9 cellular contexts compared by ENCODE assay signal in the genomic region with DNA sequence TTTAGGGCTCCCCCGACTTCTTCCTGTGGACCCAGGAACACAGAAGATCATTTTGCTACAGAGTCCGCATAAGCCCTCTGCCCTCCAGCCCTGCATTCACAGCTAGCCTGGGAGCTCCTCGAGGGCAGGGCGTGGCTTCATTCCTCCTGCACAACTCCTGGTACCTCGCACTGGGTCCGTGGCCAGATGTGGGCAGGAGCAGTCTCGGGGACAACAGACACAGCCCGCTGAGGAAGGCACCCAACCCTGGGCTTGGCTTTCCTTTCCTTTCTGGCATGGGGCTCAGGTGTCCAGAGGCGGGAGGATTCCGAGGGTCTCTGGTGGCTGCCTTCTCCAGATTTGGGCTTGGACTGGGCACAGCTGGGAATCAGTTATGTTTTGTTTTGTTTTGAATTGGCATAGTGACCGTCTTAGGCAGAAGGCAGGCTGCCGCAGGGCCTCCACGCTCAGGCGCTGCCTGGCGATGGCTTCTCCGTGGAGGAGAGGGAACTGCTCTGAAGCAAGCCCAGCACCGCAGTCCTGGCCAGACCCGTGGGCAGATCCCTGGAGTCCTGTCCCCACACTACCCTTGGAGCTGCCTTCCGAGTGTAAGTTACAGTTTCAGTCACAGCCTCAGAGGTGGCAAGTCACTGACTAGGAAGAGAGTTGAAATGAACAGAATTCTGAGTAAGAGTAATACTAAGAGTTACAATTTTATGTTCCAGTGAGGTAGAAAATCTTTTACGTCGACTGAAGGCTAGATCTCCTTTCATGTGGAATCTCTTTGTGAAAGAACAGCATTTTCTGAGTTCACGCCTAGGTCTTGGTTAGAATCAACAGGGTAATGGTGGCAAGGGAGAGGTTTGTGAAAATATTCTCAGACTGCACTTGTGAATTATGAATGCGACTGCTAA. TPM values are rescaled to one million over a fixed set of nuclear protein-coding genes. Genes with fewer than 3 reads are reported as not detected.
DNase-seq lines count a peak whose midpoint lies in the region; ATAC-seq and TF ChIP-seq lines count a peak whose summit lies in the region.
"Had no signal": no experiment of that assay in that cellular context is flagged by ENCODE, and none has a peak within 500 bp of the region (broad histone marks: within the 10 kb centered on the region; RNA-seq: fewer than 3 reads in every experiment).

No MANE protein-coding gene starts in this region.

- no peaks in the 10 kb centered on the region for H3K36me3 ChIP-seq in cardiac muscle cell

- H3K4me1 ChIP-seq in cardiac muscle cell (ENCODE audit: low read depth) = peaks cover 32% of the 10 kb centered on the region

- H3K4me1 Mint-ChIP-seq in CD4-positive, alpha-beta T cell (ENCODE audit: low read depth) = peaks cover 68% of the 10 kb centered on the region
- peaks cover 51% of the 10 kb centered on the region for H3K4me1 Mint-ChIP-seq in activated T-helper 17 cell treated with anti-CD3 and anti-CD28 coated beads, Interleukin-2, amount 50 U/mL, for 72 hours

- H3K36me3 Mint-ChIP-seq in CD4-positive, alpha-beta T cell (ENCODE audit: low read depth) = peaks cover 5% of the 10 kb centered on the region
- H3K36me3 Mint-ChIP-seq in activated T-helper 17 cell treated with anti-CD3 and anti-CD28 coated beads, Interleukin-2, amount 50 U/mL, for 72 hours (ENCODE audit: low read depth) = no peaks in the 10 kb centered on the region

- peak overlapping the region; percentile 19 for H3K27ac ChIP-seq in CD4-positive, alpha-beta T cell (ENCODE audit: low read depth, low read length)
- H3K27ac ChIP-seq in cardiac muscle cell (peak overlapping the region; percentile 18), skin epidermis (peak overlapping the region in 16 of 21 experiments; percentile 8 to 76 (median 60))
- H3K27ac ChIP-seq: C4-2B had no signal

- peak overlapping the region; percentile 82 for H3K27ac Mint-ChIP-seq in CD4-positive, alpha-beta T cell
- peak overlapping the region; percentile 95 for H3K27ac Mint-ChIP-seq in activated T-helper 17 cell treated with anti-CD3 and anti-CD28 coated beads, Interleukin-2, amount 50 U/mL, for 72 hours

- H3K27me3 Mint-ChIP-seq in CD4-positive, alpha-beta T cell = no peaks in the 10 kb centered on the region
- no peaks in the 10 kb centered on the region for H3K27me3 Mint-ChIP-seq in activated T-helper 17 cell treated with anti-CD3 and anti-CD28 coated beads, Interleukin-2, amount 50 U/mL, for 72 hours

- no peaks in the 10 kb centered on the region for H3K27me3 ChIP-seq in CD4-positive, alpha-beta T cell (ENCODE audit: control insufficient read depth, insufficient read depth, low read length)
- no peaks in the 10 kb centered on the region for H3K27me3 ChIP-seq in cardiac muscle cell

- no peaks in the 10 kb centered on the region for H3K9me3 ChIP-seq in CD4-positive, alpha-beta T cell (ENCODE audit: control insufficient read depth, low read length)
- no peaks in the 10 kb centered on the region for H3K9me3 ChIP-seq in cardiac muscle cell (ENCODE audit: low read depth)

- H3K4me3 Mint-ChIP-seq in CD4-positive, alpha-beta T cell = peak overlapping the region; percentile 15
- peak overlapping the region; percentile 88 for H3K4me3 Mint-ChIP-seq in activated T-helper 17 cell treated with anti-CD3 and anti-CD28 coated beads, Interleukin-2, amount 50 U/mL, for 72 hours

- ATAC-seq in CD4-positive, alpha-beta T cell (ENCODE audit: poor library complexity) = peak; percentile 71
- peak; percentile 82 for ATAC-seq in activated T-helper 17 cell treated with anti-CD3 and anti-CD28 coated beads, Interleukin-2, amount 50 U/mL, for 72 hours (replicated peaks)
- no peak for ATAC-seq in HG03520 (IDR thresholded peaks at IDR 0.05; ENCODE audit: unreplicated experiment)

- H3K4me3 ChIP-seq in cardiac muscle cell = no peak overlapping the region
- peak overlapping the region in 2 of 7 experiments; percentile 5 to 6 for H3K4me3 ChIP-seq in skin epidermis

- CTCF ChIA-PET in CD4-positive, alpha-beta T cell (lab: Charles Lee) = interaction anchor here (0.9 kb wide), 1 partner anchor 110 kb away, joined by 3 read pairs; no protein-coding TSS in a partner anchor

- intact Hi-C loops in CD4-positive, alpha-beta T cell (cut with DNase I, micrococcal nuclease) = loop anchor here in 1 of 2 experiments (2.0 to 5.0 kb wide), 3 partner anchors 50 to 171 kb away; no protein-coding TSS in a partner anchor

- H3K9me3 Mint-ChIP-seq in CD4-positive, alpha-beta T cell = no peaks in the 10 kb centered on the region
- H3K9me3 Mint-ChIP-seq in activated T-helper 17 cell treated with anti-CD3 and anti-CD28 coated beads, Interleukin-2, amount 50 U/mL, for 72 hours = no peaks in the 10 kb centered on the region

- no peak for TF ChIP-seq CTCF in CD4-positive, alpha-beta T cell (IDR thresholded peaks at IDR 0.05)
- TF ChIP-seq CTCF in cardiac muscle cell (IDR thresholded peaks at IDR 0.05; ENCODE audit: low read depth, low read length) = no peak

- POLR2A ChIA-PET in CD4-positive, alpha-beta T cell (lab: Charles Lee) = no interaction called here

- peak in 1 of 10 experiments; percentile 31 for DNase-seq in CD4-positive, alpha-beta T cell
- no peak for DNase-seq in cardiac muscle cell (ENCODE audit: low read depth in 1 of 2, low spot score in 1 of 2)
- DNase-seq in NCI-H2029 treated with DMSO at 0.1 percent for 48 hours (lab: John Stamatoyannopoulos, UW) = no peak
- no peak for DNase-seq in cerebellar cortex (ENCODE audit: low spot score)
- no peak for DNase-seq in NCI-H82 treated with DMSO at 0.1 percent for 48 hours (lab: John Stamatoyannopoulos, UW; ENCODE audit: unreplicated experiment)

RNA-seq across cellular contexts. Expression of a gene that starts 47.9 kb away (rescaled TPM):
- 10 to 100 TPM; 51.9 to 52.7 TPM for total RNA-seq in CD4-positive, alpha-beta T cell
- total RNA-seq in activated T-helper 17 cell treated with anti-CD3 and anti-CD28 coated beads, Interleukin-2, amount 50 U/mL, for 72 hours = 10 to 100 TPM; 52.0 to 54.8 TPM
- total RNA-seq in cardiac muscle cell = 7.9 and 10.5 TPM in 2 replicates
- 7.6 and 11.5 TPM in 2 replicates for polyA plus RNA-seq in cardiac muscle cell
